In the genomic region with DNA sequence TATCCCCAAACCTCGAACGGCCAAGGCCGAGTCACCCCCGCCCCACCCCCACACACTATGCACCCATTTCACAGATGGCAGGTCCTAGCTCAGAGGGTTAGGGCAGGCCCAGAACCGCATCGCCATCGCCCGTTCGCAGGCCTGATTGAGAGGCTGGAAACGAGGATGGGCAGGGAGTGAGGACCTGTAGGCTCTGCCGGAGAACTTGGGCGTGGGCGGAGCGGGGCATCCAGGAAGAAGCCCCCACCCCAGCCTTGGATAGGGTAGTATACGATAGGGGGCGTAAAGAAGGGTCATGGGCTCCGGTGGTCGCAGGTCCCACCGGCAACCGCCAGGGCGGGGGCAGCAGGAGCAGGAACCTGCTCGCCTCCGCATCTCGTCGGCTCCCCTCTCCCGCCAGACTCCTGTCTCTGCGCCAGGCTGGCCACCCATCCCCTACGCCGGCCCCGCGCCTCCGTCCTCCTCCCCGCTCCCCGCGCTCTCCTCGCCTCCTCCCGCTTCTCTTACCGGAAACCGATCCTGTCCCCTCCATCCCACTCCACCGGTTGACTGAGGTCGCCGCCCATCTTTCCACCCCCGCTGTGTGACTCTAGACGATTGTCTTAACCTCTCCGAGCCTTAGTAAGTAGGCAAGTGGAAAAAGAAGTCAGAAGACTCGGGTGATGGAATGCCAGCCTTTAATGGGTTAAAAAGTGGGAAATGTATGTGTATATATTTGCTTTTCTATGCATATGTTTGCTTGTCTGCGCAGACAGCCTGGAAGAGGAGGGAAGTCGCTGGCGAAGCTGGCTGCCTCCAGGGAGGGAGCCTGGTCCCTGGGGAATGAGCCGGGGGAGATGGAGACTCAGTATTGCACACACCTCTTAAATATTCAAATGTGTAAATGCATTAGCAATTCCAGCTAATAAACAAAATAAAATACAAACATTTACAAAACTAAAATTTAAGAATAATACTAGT, we compare ENCODE assay signal across 1 cellular context.
TF ChIP-seq lines count a peak whose summit lies in the region.

No MANE protein-coding gene starts in this region.

TF ChIP-seq in H1, 55 proteins besides CTCF, POLR2A, EP300 and RAD21:
- TF ChIP-seq TAF1 (IDR thresholded peaks at IDR 0.05; ENCODE audit: low read depth, low read length) = 0 out of 2 replicates have a peak, but pooled peaks have one; percentile 4
- TF ChIP-seq HDAC2 (IDR thresholded peaks at IDR 0.05; ENCODE audit: borderline replicate concordance in 1 of 2, low read depth in 2 of 2, low read length in 2 of 2) = peak in 1 of 2 experiments; percentile 45; a peak in 1 of 4 replicates
- peak; percentile 47 for TF ChIP-seq RBBP5 (IDR thresholded peaks at IDR 0.05; ENCODE audit: borderline replicate concordance, low read depth, low read length)
- TF ChIP-seq KDM4A (IDR thresholded peaks at IDR 0.05; ENCODE audit: low read depth, low read length, severe bottlenecking) = peak; percentile 76
- peak; percentile 50 for TF ChIP-seq ASH2L (IDR thresholded peaks at IDR 0.05; ENCODE audit: low read length)
- TF ChIP-seq CHD7 (IDR thresholded peaks at IDR 0.05; ENCODE audit: insufficient replicate concordance, low read length) = no peak
- TF ChIP-seq, protein P1, sequence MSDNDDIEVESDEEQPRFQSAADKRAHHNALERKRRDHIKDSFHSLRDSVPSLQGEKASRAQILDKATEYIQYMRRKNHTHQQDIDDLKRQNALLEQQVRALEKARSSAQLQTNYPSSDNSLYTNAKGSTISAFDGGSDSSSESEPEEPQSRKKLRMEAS (IDR thresholded peaks at IDR 0.05) = peak; percentile 24; the same call in 1 of the 2 replicates
- TF ChIP-seq EZH2 (IDR thresholded peaks at IDR 0.05; ENCODE audit: low read depth, low read length, severe bottlenecking) = peak; percentile 50
- TF ChIP-seq SUZ12 (IDR thresholded peaks at IDR 0.05; ENCODE audit: low read length) = 0 out of 2 replicates have a peak, but pooled peaks have one; percentile 21
- TF ChIP-seq PHF8 (conservative IDR thresholded peaks at IDR 0.05; ENCODE audit: low read depth, low read length) = no peak
- peak; percentile 89 for TF ChIP-seq KDM1A (IDR thresholded peaks at IDR 0.05; ENCODE audit: borderline replicate concordance, low read length)
- TF ChIP-seq EGR1 (IDR thresholded peaks at IDR 0.05; ENCODE audit: borderline replicate concordance, low read depth, low read length) = peak; percentile 72; the same call in 1 of the 2 replicates
- no peak for TF ChIP-seq SP4 (IDR thresholded peaks at IDR 0.05; ENCODE audit: low read length)
